Comparison of ENCODE assay signal across 15 cellular contexts in the genomic region with DNA sequence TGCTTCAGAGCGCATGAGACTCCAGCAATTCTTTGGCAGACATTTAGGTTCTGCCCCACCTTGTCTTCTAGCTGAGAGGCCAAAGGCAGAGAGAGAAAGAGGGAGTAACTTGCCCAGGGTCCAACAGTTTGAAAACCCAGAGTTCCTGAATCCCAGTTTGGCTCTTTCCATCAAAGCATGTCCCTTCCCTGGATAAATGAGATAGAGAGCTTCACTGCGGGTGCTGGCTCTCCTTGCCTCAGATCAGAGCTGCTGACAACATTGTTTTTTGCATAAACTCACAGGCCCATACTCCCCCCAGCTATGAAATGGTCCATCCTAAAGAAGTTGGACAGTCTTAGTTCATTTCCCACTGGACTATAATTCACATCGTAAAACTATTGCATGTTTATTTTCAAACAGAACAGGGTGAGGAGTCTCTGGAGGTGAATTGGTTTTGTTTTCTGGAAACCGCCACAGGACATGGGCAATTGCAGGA. TPM values are rescaled to one million over a fixed set of nuclear protein-coding genes. Genes with fewer than 3 reads are reported as not detected.
DNase-seq lines count a peak whose midpoint lies in the region; ATAC-seq and TF ChIP-seq lines count a peak whose summit lies in the region.
"Had no signal": no experiment of that assay in that cellular context is flagged by ENCODE, and none has a peak within 500 bp of the region (broad histone marks: within the 10 kb centered on the region; RNA-seq: fewer than 3 reads in every experiment).

No MANE protein-coding gene starts in this region.

- no peak overlapping the region for H3K4me3 ChIP-seq in AG09309 (ENCODE audit: control insufficient read depth, low read depth, low read length)
- H3K4me3 ChIP-seq in SK-N-SH (ENCODE audit: low read depth in 2 of 2, low read length in 1 of 2), result no peak overlapping the region
- H3K4me3 ChIP-seq in gastroesophageal sphincter, result no peak overlapping the region
- H3K4me3 ChIP-seq in rectal smooth muscle tissue (ENCODE audit: low read length), result peak overlapping the region; percentile 16
- H3K4me3 ChIP-seq: thyroid gland had no signal

- H3F3A ChIP-seq in SK-N-SH (replicated peaks; ENCODE audit: insufficient read depth), result peaks cover 13% of the 10 kb centered on the region

- no peaks in the 10 kb centered on the region for H4K20me1 ChIP-seq in SK-N-SH (ENCODE audit: insufficient read depth)

- H3K36me3 ChIP-seq in SK-N-SH (replicated peaks in 1 of 2; ENCODE audit: control insufficient read depth in 1 of 2, insufficient read depth in 2 of 2, low read length in 1 of 2) (no peaks in the 10 kb centered on the region), gastroesophageal sphincter (no peaks in the 10 kb centered on the region), rectal smooth muscle tissue (ENCODE audit: control insufficient read depth, insufficient read depth, low read length) (no peaks in the 10 kb centered on the region)
- H3K36me3 ChIP-seq: thyroid gland had no signal

- DNase-seq in AG09309 (ENCODE audit: low read depth) (no peak), SK-N-SH (no peak), middle frontal gyrus (ENCODE audit: extremely low spot score, low spot score) (no peak), retina (no peak), NCI-H526 treated with DMSO at 0.1 percent for 48 hours (lab: John Stamatoyannopoulos, UW) (no peak)
- DNase-seq in central memory CD4-positive, alpha-beta T cell, result no peak
- DNase-seq: activated CD4-positive, alpha-beta T cell treated with anti-CD3 and anti-CD28 coated beads, Interleukin-2, amount 10 ng/mL, durations not matched to agents 24 days and 14 days; GF-D8; posterior cingulate gyrus; thyroid gland had no signal

- peak overlapping the region; percentile 74 to 90; a peak in 3 of 4 replicates for H3K27ac ChIP-seq in SK-N-SH (ENCODE audit: low read depth in 2 of 2, low read length in 1 of 2)
- H3K27ac ChIP-seq in gastroesophageal sphincter, result peak overlapping the region in 3 of 4 donors; percentile 54 to 64 (median 60)
- peak overlapping the region; percentile 69 for H3K27ac ChIP-seq in rectal smooth muscle tissue (ENCODE audit: low read depth, low read length)
- H3K27ac ChIP-seq: thyroid gland had no signal

- H3K4me2 ChIP-seq in SK-N-SH, result peak overlapping the region; percentile 74; the same call in 1 of the 2 replicates

- TF ChIP-seq CTCF in AG09309 (IDR thresholded peaks at IDR 0.05; ENCODE audit: control insufficient read depth, insufficient read depth, low read depth, low read length, missing control alignments) (peak; percentile 1), SK-N-SH (IDR thresholded peaks at IDR 0.05) (no peak), gastroesophageal sphincter (IDR thresholded peaks at IDR 0.05) (no peak)

- no peak overlapping the region for H2AFZ ChIP-seq in SK-N-SH (ENCODE audit: low read depth)

- no peak for TF ChIP-seq POLR2A in gastroesophageal sphincter (IDR thresholded peaks at IDR 0.05)

- CTCF ChIA-PET in SK-N-SH (lab: Yijun Ruan, JAX), result interaction anchor here (1.1 kb wide), 1 partner anchor 31 kb away, joined by 3 read pairs; no protein-coding TSS in a partner anchor

- WGBS in SK-N-SH (ENCODE audit: low lambda C conversion rate), result 76% methylated on average over 4 of the region's 4 CpGs
- 28 to 67% methylated on average over 1 to 2 of the region's 4 CpGs for WGBS in gastroesophageal sphincter (ENCODE audit: low coverage in 1 of 2), 2 donors

- no peaks in the 10 kb centered on the region for H3K79me2 ChIP-seq in SK-N-SH (ENCODE audit: insufficient read depth)

- H3K4me1 ChIP-seq in SK-N-SH (ENCODE audit: control insufficient read depth in 1 of 2, insufficient read depth in 2 of 2, low read depth in 1 of 2, low read length in 1 of 2) (peaks cover 21% of the 10 kb centered on the region in 2 experiments), gastroesophageal sphincter (peaks cover 0 to 20% (median 0%) of the 10 kb centered on the region in 3 donors), rectal smooth muscle tissue (ENCODE audit: control insufficient read depth, insufficient read depth, low read length) (peaks cover 16% of the 10 kb centered on the region)
- H3K4me1 ChIP-seq: thyroid gland had no signal

- POLR2A ChIA-PET in SK-N-SH (lab: Yijun Ruan, JAX), result no interaction called here

- no peaks in the 10 kb centered on the region for H3K9me2 ChIP-seq in SK-N-SH

- no peak for TF ChIP-seq RAD21 in SK-N-SH (IDR thresholded peaks at IDR 0.05; ENCODE audit: low read length)

- H3K9ac ChIP-seq in SK-N-SH (no peak overlapping the region), rectal smooth muscle tissue (ENCODE audit: low read length) (no peak overlapping the region)

- peak; percentile 65 for ATAC-seq in gastroesophageal sphincter

- H3K27me3 ChIP-seq in SK-N-SH (ENCODE audit: insufficient read depth) (no peaks in the 10 kb centered on the region), gastroesophageal sphincter (no peaks in the 10 kb centered on the region), rectal smooth muscle tissue (ENCODE audit: control insufficient read depth, insufficient read depth, low read length) (no peaks in the 10 kb centered on the region)
- H3K27me3 ChIP-seq: thyroid gland had no signal

- TF ChIP-seq EP300 in SK-N-SH (IDR thresholded peaks at IDR 0.05; ENCODE audit: borderline replicate concordance in 1 of 2, low read depth in 1 of 2, low read length in 1 of 2), result no peak
- TF ChIP-seq EP300 in gastroesophageal sphincter (IDR thresholded peaks at IDR 0.05), result no peak

- H3K9me3 ChIP-seq in SK-N-SH (no peaks in the 10 kb centered on the region), gastroesophageal sphincter (no peaks in the 10 kb centered on the region)
- H3K9me3 ChIP-seq: thyroid gland had no signal

TF ChIP-seq in SK-N-SH, 30 proteins besides CTCF, POLR2A, EP300 and RAD21:
- TF ChIP-seq, protein P1, sequence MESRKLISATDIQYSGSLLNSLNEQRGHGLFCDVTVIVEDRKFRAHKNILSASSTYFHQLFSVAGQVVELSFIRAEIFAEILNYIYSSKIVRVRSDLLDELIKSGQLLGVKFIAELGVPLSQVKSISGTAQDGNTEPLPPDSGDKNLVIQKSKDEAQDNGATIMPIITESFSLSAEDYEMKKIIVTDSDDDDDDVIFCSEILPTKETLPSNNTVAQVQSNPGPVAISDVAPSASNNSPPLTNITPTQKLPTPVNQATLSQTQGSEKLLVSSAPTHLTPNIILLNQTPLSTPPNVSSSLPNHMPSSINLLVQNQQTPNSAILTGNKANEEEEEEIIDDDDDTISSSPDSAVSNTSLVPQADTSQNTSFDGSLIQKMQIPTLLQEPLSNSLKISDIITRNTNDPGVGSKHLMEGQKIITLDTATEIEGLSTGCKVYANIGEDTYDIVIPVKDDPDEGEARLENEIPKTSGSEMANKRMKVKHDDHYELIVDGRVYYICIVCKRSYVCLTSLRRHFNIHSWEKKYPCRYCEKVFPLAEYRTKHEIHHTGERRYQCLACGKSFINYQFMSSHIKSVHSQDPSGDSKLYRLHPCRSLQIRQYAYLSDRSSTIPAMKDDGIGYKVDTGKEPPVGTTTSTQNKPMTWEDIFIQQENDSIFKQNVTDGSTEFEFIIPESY (IDR thresholded peaks at IDR 0.05; ENCODE audit: borderline replicate concordance, low read depth), result no peak
- TF ChIP-seq, protein P2, sequence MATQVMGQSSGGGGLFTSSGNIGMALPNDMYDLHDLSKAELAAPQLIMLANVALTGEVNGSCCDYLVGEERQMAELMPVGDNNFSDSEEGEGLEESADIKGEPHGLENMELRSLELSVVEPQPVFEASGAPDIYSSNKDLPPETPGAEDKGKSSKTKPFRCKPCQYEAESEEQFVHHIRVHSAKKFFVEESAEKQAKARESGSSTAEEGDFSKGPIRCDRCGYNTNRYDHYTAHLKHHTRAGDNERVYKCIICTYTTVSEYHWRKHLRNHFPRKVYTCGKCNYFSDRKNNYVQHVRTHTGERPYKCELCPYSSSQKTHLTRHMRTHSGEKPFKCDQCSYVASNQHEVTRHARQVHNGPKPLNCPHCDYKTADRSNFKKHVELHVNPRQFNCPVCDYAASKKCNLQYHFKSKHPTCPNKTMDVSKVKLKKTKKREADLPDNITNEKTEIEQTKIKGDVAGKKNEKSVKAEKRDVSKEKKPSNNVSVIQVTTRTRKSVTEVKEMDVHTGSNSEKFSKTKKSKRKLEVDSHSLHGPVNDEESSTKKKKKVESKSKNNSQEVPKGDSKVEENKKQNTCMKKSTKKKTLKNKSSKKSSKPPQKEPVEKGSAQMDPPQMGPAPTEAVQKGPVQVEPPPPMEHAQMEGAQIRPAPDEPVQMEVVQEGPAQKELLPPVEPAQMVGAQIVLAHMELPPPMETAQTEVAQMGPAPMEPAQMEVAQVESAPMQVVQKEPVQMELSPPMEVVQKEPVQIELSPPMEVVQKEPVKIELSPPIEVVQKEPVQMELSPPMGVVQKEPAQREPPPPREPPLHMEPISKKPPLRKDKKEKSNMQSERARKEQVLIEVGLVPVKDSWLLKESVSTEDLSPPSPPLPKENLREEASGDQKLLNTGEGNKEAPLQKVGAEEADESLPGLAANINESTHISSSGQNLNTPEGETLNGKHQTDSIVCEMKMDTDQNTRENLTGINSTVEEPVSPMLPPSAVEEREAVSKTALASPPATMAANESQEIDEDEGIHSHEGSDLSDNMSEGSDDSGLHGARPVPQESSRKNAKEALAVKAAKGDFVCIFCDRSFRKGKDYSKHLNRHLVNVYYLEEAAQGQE (IDR thresholded peaks at IDR 0.05; ENCODE audit: low read depth, low read length), result no peak
- no peak for TF ChIP-seq CHD2 (IDR thresholded peaks at IDR 0.05; ENCODE audit: low read length, partially characterized antibody)
- TF ChIP-seq, protein P3, sequence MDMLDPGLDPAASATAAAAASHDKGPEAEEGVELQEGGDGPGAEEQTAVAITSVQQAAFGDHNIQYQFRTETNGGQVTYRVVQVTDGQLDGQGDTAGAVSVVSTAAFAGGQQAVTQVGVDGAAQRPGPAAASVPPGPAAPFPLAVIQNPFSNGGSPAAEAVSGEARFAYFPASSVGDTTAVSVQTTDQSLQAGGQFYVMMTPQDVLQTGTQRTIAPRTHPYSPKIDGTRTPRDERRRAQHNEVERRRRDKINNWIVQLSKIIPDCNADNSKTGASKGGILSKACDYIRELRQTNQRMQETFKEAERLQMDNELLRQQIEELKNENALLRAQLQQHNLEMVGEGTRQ (IDR thresholded peaks at IDR 0.05; ENCODE audit: borderline replicate concordance, low read depth, low read length), result no peak

RNA-seq across cellular contexts. Expression of a gene that starts 25.2 kb away (rescaled TPM):
- polyA plus RNA-seq in SK-N-SH (2012; rRNA removed), result 0.03 TPM in 2 replicates
- polyA plus RNA-seq in SK-N-SH (2012; cell fraction: cytosol; rRNA removed), result 0.04 and 0.05 TPM in 2 replicates
- polyA plus RNA-seq in SK-N-SH (2012; cell fraction: nucleus; rRNA removed), result 0.06 and 0.07 TPM in 2 replicates
- total RNA-seq in gastroesophageal sphincter, result under 1 TPM in 1 of 4 donors, not detected in 3; 0.15 TPM
- total RNA-seq: activated CD4-positive, alpha-beta T cell treated with anti-CD3 and anti-CD28 coated beads, Interleukin-2, amount 10 ng/mL, durations not matched to agents 24 days and 14 days; cerebellum; frontal cortex; lower leg skin had no signal
